In genomic region chr6:126625019-126625418, GRCh38 we compare ENCODE assay signal across 15 cellular contexts.
DNase-seq lines count a peak whose midpoint lies in the region; ATAC-seq and TF ChIP-seq lines count a peak whose summit lies in the region.
"Had no signal": no experiment of that assay in that cellular context is flagged by ENCODE, and none has a peak within 500 bp of the region (broad histone marks: within the 10 kb centered on the region; RNA-seq: fewer than 3 reads in every experiment).

No MANE protein-coding gene starts in this region.

- BruUV-seq in PC-3 (replicated peaks; lab: Mats Ljungman, UMichigan): no TSS peak

- H3F3A ChIP-seq in PC-3 (ENCODE audit: low read length, unreplicated experiment): no peaks in the 10 kb centered on the region

- ATAC-seq in PC-3: no peak
- ATAC-seq: stimulated activated naive CD8-positive, alpha-beta T cell treated with anti-CD3 and anti-CD28 coated beads, Interleukin-15, Interleukin-2, amounts not matched to agents 100 U/mL and 50 U/mL, for 24 hours had no signal

- H2AFZ ChIP-seq in PC-3 (ENCODE audit: low read length): no peak overlapping the region

- H3K4me1 ChIP-seq in PC-3 (ENCODE audit: insufficient read depth, low read length): no peaks in the 10 kb centered on the region
- H3K4me1 ChIP-seq in stomach: no peaks in the 10 kb centered on the region

- no peak overlapping the region for H3K9ac ChIP-seq in PC-3 (ENCODE audit: low read length)

- H3K9me2 ChIP-seq in PC-3 (replicated peaks; ENCODE audit: low read length): no peaks in the 10 kb centered on the region

- H3K36me3 ChIP-seq in PC-3 (ENCODE audit: low read depth, low read length) (no peaks in the 10 kb centered on the region), stomach (no peaks in the 10 kb centered on the region), WERI-Rb-1 (no peaks in the 10 kb centered on the region)

- POLR2A ChIA-PET in PC-3 (lab: Charles Lee; ENCODE audit: unreplicated experiment): no interaction called here

- H3K9me3 ChIP-seq in PC-3 (ENCODE audit: low read length): no peaks in the 10 kb centered on the region
- H3K9me3 ChIP-seq in stomach: no peaks in the 10 kb centered on the region
- no peaks in the 10 kb centered on the region for H3K9me3 ChIP-seq in WERI-Rb-1 (ENCODE audit: severe bottlenecking)

- H3K79me2 ChIP-seq in PC-3 (ENCODE audit: low read length): no peaks in the 10 kb centered on the region

- H4K20me1 ChIP-seq in PC-3 (ENCODE audit: low read length): no peaks in the 10 kb centered on the region

- intact Hi-C loops in PC-3 (cut with micrococcal nuclease): no loop called here
- intact Hi-C loops in stomach (cut with DNase I; ENCODE audit: low total_unique reads): no loop called here

- TF ChIP-seq CTCF in PC-3 (conservative IDR thresholded peaks at IDR 0.05; ENCODE audit: low read depth, low read length) (no peak), epithelial cell of esophagus (IDR thresholded peaks at IDR 0.05; ENCODE audit: insufficient read depth, low read depth, low read length, missing control alignments) (no peak), stomach (IDR thresholded peaks at IDR 0.05) (no peak), GM10266 (IDR thresholded peaks at IDR 0.05; ENCODE audit: control insufficient read depth, insufficient read depth, low read depth, missing control alignments) (no peak), WERI-Rb-1 (IDR thresholded peaks at IDR 0.05; ENCODE audit: low read depth, low read length) (no peak)

- H3K4me3 ChIP-seq in PC-3 (ENCODE audit: low read length) (no peak overlapping the region), epithelial cell of esophagus (ENCODE audit: low read length) (no peak overlapping the region), stomach (no peak overlapping the region), WERI-Rb-1 (ENCODE audit: low read depth, low read length) (no peak overlapping the region)

- TF ChIP-seq EP300 in stomach (IDR thresholded peaks at IDR 0.05): no peak

- WGBS in stomach, 5 donors: 59 to 78% (median 70%) methylated on average over 2 of the region's 2 CpGs

- H3K27ac ChIP-seq in PC-3 (ENCODE audit: low read length) (no peak overlapping the region), stomach (no peak overlapping the region), WERI-Rb-1 (no peak overlapping the region)
- H3K27ac ChIP-seq: HL-60 had no signal

- no peak for TF ChIP-seq POLR2A in stomach (IDR thresholded peaks at IDR 0.05)

- CTCF ChIA-PET in PC-3 (lab: Charles Lee): no interaction called here

- DNase-seq in ELR (ENCODE audit: low read depth): peak; percentile 19
- peak; percentile 20 for DNase-seq in PC-3
- peak; percentile 56 for DNase-seq in epithelial cell of esophagus (ENCODE audit: low read depth)
- peak; percentile 2 to 35 for DNase-seq in lung microvascular endothelial cell (ENCODE audit: low read depth in 2 of 2)
- no peak for DNase-seq in stomach
- no peak for DNase-seq in GM10266 (ENCODE audit: extremely low spot score)
- DNase-seq in WERI-Rb-1: no peak
- no peak for DNase-seq in activated T-cell treated with anti-CD3 and anti-CD28 coated beads, Interleukin-2, amount 50 U/mL, for 1 hour
- DNase-seq: activated CD4-positive, alpha-beta T cell treated with anti-CD3 and anti-CD28 coated beads for 4 hours; C1 segment of cervical spinal cord; GF-D8; posterior cingulate gyrus; stimulated activated CD4-positive, alpha-beta T cell treated with anti-CD3 and anti-CD28 coated beads, Interleukin-2, amount 100 ng/mL, for 48 hours; stimulated activated naive CD8-positive, alpha-beta T cell treated with anti-CD3 and anti-CD28 coated beads, Interleukin-15, Interleukin-2, amounts not matched to agents 100 U/mL and 50 U/mL, for 24 hours had no signal

- H3K4me2 ChIP-seq in PC-3 (ENCODE audit: low read length): no peak overlapping the region

- H3K27me3 ChIP-seq in PC-3 (ENCODE audit: low read length): no peaks in the 10 kb centered on the region
- no peaks in the 10 kb centered on the region for H3K27me3 ChIP-seq in stomach
- no peaks in the 10 kb centered on the region for H3K27me3 ChIP-seq in WERI-Rb-1 (ENCODE audit: insufficient read depth, low read depth, severe bottlenecking)

Comparison
In these comparisons a context has a peak if more than half of its experiments do, and no peak if none do; other contexts are left out.
1. DNase-seq: peak in ELR (single experiment), PC-3 (single experiment), epithelial cell of esophagus (single experiment) and lung microvascular endothelial cell (2 of 2); none in stomach (single experiment), GM10266 (single experiment), WERI-Rb-1 (single experiment) and activated T-cell treated with anti-CD3 and anti-CD28 coated beads, Interleukin-2, amount 50 U/mL, for 1 hour (single experiment).